1 cellular context compared by ENCODE assay signal in the genomic region with DNA sequence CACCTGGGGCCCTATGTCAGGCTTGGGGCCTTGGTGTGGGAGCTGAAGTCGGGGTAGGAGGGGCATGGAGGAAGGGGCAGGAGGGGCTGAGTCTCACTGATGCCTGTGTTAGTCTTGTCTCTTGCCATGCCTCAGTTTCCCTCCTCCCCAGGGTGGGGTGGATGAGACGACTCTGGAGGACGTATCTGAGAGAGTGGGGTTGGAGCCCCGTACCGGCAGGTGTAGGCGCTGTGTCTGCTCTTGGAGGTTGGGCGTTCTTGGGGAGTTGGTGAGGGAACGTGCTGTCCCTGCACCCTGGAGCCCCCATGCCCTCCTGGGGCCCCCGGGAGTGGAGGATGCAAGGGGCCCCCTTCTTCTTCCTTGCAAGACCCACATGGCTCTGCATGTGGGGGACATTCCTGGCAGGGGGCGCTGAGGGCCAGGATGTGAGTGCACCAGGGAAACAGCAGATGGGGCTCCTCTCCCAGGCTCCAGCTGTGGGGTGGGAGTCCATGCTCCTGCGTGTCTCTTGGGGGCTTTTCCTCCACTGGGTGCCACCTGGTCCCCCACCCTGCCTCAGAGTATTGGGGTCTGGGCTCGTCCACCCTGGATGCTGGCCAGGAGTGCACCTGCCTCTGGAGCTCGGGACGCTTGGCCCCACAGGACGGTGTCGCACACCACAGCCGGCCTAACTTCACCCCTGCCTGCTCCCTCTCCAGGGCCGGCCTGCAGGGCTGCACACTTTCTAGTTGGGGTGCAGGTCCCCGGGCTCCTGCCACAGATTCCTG.
TF ChIP-seq lines count a peak whose summit lies in the region.

No MANE protein-coding gene starts in this region.

TF ChIP-seq in HepG2, 621 proteins besides CTCF, POLR2A, EP300 and RAD21 (continued from another document):
- TF ChIP-seq, protein P1, sequence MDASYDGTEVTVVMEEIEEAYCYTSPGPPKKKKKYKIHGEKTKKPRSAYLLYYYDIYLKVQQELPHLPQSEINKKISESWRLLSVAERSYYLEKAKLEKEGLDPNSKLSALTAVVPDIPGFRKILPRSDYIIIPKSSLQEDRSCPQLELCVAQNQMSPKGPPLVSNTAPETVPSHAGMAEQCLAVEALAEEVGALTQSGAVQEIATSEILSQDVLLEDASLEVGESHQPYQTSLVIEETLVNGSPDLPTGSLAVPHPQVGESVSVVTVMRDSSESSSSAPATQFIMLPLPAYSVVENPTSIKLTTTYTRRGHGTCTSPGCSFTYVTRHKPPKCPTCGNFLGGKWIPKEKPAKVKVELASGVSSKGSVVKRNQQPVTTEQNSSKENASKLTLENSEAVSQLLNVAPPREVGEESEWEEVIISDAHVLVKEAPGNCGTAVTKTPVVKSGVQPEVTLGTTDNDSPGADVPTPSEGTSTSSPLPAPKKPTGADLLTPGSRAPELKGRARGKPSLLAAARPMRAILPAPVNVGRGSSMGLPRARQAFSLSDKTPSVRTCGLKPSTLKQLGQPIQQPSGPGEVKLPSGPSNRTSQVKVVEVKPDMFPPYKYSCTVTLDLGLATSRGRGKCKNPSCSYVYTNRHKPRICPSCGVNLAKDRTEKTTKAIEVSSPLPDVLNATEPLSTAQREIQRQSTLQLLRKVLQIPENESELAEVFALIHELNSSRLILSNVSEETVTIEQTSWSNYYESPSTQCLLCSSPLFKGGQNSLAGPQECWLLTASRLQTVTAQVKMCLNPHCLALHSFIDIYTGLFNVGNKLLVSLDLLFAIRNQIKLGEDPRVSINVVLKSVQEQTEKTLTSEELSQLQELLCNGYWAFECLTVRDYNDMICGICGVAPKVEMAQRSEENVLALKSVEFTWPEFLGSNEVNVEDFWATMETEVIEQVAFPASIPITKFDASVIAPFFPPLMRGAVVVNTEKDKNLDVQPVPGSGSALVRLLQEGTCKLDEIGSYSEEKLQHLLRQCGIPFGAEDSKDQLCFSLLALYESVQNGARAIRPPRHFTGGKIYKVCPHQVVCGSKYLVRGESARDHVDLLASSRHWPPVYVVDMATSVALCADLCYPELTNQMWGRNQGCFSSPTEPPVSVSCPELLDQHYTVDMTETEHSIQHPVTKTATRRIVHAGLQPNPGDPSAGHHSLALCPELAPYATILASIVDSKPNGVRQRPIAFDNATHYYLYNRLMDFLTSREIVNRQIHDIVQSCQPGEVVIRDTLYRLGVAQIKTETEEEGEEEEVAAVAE (CRISPR knock-in tag; IDR thresholded peaks at IDR 0.05; ENCODE audit: borderline replicate concordance), result no peak
- TF ChIP-seq, protein P2, sequence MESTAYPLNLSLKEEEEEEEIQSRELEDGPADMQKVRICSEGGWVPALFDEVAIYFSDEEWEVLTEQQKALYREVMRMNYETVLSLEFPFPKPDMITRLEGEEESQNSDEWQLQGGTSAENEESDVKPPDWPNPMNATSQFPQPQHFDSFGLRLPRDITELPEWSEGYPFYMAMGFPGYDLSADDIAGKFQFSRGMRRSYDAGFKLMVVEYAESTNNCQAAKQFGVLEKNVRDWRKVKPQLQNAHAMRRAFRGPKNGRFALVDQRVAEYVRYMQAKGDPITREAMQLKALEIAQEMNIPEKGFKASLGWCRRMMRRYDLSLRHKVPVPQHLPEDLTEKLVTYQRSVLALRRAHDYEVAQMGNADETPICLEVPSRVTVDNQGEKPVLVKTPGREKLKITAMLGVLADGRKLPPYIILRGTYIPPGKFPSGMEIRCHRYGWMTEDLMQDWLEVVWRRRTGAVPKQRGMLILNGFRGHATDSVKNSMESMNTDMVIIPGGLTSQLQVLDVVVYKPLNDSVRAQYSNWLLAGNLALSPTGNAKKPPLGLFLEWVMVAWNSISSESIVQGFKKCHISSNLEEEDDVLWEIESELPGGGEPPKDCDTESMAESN (CRISPR knock-in tag; conservative IDR thresholded peaks at IDR 0.05), result no peak
- TF ChIP-seq MTA1 (CRISPR knock-in tag; IDR thresholded peaks at IDR 0.05; ENCODE audit: borderline replicate concordance) (peak; percentile 37; the same call in 1 of the 2 replicates), ZNF782 (CRISPR knock-in tag; IDR thresholded peaks at IDR 0.05; ENCODE audit: borderline replicate concordance) (no peak), ZNF24 (IDR thresholded peaks at IDR 0.05) (no peak), SMC3 (IDR thresholded peaks at IDR 0.05; ENCODE audit: low read length) (0 out of 2 replicates have a peak, but pooled peaks have one; percentile 20), BHLHE40 (IDR thresholded peaks at IDR 0.05; ENCODE audit: low read length) (no peak), MYC (CRISPR knock-in tag; IDR thresholded peaks at IDR 0.05; ENCODE audit: borderline replicate concordance) (peak; percentile 26; the same call in 1 of the 2 replicates), ZBTB42 (CRISPR knock-in tag; IDR thresholded peaks at IDR 0.05) (no peak), YY1 (IDR thresholded peaks at IDR 0.05; ENCODE audit: insufficient read depth, insufficient replicate concordance, low read depth, low read length) (peak; percentile 13), ZNF570 (CRISPR knock-in tag; IDR thresholded peaks at IDR 0.05; ENCODE audit: borderline replicate concordance) (no peak), NCOA1 (CRISPR knock-in tag; IDR thresholded peaks at IDR 0.05) (no peak), NFE2L2 (IDR thresholded peaks at IDR 0.05; ENCODE audit: low read length) (no peak), CBX5 (CRISPR knock-in tag; IDR thresholded peaks at IDR 0.05; ENCODE audit: borderline replicate concordance) (no peak), FOXO1 (CRISPR knock-in tag; IDR thresholded peaks at IDR 0.05) (0 out of 2 replicates have a peak, but pooled peaks have one; percentile 8), FIP1L1 (IDR thresholded peaks at IDR 0.05; ENCODE audit: borderline replicate concordance, insufficient read depth, low read depth, low read length) (no peak), ZNF724P (CRISPR knock-in tag; IDR thresholded peaks at IDR 0.05; ENCODE audit: borderline replicate concordance) (0 out of 2 replicates have a peak, but pooled peaks have one; percentile 22), PHF8 (CRISPR knock-in tag; IDR thresholded peaks at IDR 0.05) (no peak), SRSF4 (IDR thresholded peaks at IDR 0.05; ENCODE audit: low read depth, low read length, poor library complexity, severe bottlenecking) (no peak)
- TF ChIP-seq, protein P3, sequence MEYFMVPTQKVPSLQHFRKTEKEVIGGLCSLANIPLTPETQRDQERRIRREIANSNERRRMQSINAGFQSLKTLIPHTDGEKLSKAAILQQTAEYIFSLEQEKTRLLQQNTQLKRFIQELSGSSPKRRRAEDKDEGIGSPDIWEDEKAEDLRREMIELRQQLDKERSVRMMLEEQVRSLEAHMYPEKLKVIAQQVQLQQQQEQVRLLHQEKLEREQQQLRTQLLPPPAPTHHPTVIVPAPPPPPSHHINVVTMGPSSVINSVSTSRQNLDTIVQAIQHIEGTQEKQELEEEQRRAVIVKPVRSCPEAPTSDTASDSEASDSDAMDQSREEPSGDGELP (IDR thresholded peaks at IDR 0.05; ENCODE audit: borderline replicate concordance, low read depth), result peak; percentile 16; the same call in 1 of the 2 replicates
- TF ChIP-seq, protein P4, sequence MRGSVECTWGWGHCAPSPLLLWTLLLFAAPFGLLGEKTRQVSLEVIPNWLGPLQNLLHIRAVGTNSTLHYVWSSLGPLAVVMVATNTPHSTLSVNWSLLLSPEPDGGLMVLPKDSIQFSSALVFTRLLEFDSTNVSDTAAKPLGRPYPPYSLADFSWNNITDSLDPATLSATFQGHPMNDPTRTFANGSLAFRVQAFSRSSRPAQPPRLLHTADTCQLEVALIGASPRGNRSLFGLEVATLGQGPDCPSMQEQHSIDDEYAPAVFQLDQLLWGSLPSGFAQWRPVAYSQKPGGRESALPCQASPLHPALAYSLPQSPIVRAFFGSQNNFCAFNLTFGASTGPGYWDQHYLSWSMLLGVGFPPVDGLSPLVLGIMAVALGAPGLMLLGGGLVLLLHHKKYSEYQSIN (CRISPR knock-in tag; IDR thresholded peaks at IDR 0.05; ENCODE audit: borderline replicate concordance), result no peak
- TF ChIP-seq, protein P5, sequence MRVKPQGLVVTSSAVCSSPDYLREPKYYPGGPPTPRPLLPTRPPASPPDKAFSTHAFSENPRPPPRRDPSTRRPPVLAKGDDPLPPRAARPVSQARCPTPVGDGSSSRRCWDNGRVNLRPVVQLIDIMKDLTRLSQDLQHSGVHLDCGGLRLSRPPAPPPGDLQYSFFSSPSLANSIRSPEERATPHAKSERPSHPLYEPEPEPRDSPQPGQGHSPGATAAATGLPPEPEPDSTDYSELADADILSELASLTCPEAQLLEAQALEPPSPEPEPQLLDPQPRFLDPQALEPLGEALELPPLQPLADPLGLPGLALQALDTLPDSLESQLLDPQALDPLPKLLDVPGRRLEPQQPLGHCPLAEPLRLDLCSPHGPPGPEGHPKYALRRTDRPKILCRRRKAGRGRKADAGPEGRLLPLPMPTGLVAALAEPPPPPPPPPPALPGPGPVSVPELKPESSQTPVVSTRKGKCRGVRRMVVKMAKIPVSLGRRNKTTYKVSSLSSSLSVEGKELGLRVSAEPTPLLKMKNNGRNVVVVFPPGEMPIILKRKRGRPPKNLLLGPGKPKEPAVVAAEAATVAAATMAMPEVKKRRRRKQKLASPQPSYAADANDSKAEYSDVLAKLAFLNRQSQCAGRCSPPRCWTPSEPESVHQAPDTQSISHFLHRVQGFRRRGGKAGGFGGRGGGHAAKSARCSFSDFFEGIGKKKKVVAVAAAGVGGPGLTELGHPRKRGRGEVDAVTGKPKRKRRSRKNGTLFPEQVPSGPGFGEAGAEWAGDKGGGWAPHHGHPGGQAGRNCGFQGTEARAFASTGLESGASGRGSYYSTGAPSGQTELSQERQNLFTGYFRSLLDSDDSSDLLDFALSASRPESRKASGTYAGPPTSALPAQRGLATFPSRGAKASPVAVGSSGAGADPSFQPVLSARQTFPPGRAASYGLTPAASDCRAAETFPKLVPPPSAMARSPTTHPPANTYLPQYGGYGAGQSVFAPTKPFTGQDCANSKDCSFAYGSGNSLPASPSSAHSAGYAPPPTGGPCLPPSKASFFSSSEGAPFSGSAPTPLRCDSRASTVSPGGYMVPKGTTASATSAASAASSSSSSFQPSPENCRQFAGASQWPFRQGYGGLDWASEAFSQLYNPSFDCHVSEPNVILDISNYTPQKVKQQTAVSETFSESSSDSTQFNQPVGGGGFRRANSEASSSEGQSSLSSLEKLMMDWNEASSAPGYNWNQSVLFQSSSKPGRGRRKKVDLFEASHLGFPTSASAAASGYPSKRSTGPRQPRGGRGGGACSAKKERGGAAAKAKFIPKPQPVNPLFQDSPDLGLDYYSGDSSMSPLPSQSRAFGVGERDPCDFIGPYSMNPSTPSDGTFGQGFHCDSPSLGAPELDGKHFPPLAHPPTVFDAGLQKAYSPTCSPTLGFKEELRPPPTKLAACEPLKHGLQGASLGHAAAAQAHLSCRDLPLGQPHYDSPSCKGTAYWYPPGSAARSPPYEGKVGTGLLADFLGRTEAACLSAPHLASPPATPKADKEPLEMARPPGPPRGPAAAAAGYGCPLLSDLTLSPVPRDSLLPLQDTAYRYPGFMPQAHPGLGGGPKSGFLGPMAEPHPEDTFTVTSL (CRISPR knock-in tag; IDR thresholded peaks at IDR 0.05; ENCODE audit: borderline replicate concordance), result no peak
- TF ChIP-seq, protein P6, sequence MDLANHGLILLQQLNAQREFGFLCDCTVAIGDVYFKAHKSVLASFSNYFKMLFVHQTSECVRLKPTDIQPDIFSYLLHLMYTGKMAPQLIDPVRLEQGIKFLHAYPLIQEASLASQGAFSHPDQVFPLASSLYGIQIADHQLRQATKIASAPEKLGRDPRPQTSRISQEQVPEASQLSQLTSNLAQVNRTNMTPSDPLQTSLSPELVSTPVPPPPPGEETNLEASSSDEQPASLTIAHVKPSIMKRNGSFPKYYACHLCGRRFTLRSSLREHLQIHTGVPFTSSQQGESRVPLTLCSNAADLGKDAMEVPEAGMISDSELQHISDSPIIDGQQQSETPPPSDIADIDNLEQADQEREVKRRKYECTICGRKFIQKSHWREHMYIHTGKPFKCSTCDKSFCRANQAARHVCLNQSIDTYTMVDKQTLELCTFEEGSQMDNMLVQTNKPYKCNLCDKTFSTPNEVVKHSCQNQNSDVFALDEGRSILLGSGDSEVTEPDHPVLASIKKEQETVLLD (CRISPR knock-in tag; IDR thresholded peaks at IDR 0.05; ENCODE audit: low read depth), result no peak
